In genomic region chr14:99522934-99523660, GRCh38 we compare ENCODE assay signal across 1 cellular context.
A peak's percentile ranks its signal among the peaks of the same experiment; 100 is the strongest.
TF ChIP-seq lines count a peak whose summit lies in the region.

No MANE protein-coding gene starts in this region.

TF ChIP-seq in K562, 482 proteins besides CTCF, POLR2A, EP300 and RAD21 (continued from another document):
- TF ChIP-seq SNRNP70 (optimal IDR thresholded peaks at IDR 0.05; ENCODE audit: low read depth, low read length) (no peak), ZNF518B (CRISPR knock-in tag; IDR thresholded peaks at IDR 0.05) (no peak), SRSF7 (optimal IDR thresholded peaks at IDR 0.05; ENCODE audit: low read depth, low read length) (no peak), DACH1 (IDR thresholded peaks at IDR 0.05; ENCODE audit: partially characterized antibody) (no peak), MEIS2 (IDR thresholded peaks at IDR 0.05; ENCODE audit: partially characterized antibody) (peak; percentile 65), PBX2 (CRISPR knock-in tag; IDR thresholded peaks at IDR 0.05; ENCODE audit: low read depth) (no peak), PBX2 (tag; conservative IDR thresholded peaks at IDR 0.05; ENCODE audit: low read depth) (peak; percentile 72), HDAC2 (IDR thresholded peaks at IDR 0.05) (no peak), GABPB2 (CRISPR knock-in tag; conservative IDR thresholded peaks at IDR 0.05) (no peak), MGA (IDR thresholded peaks at IDR 0.05) (no peak), ETV6 (IDR thresholded peaks at IDR 0.05; ENCODE audit: borderline replicate concordance in 1 of 2, low read depth in 2 of 2, low read length in 1 of 2) (no peak), ETV6 (CRISPR knock-in tag; IDR thresholded peaks at IDR 0.05; ENCODE audit: borderline replicate concordance) (no peak), PKNOX1 (IDR thresholded peaks at IDR 0.05) (0 out of 2 replicates have a peak, but pooled peaks have one; percentile 9), ZNF354B (CRISPR knock-in tag; IDR thresholded peaks at IDR 0.05) (no peak), HMG20B (CRISPR knock-in tag; IDR thresholded peaks at IDR 0.05) (no peak)
